In the genomic region with DNA sequence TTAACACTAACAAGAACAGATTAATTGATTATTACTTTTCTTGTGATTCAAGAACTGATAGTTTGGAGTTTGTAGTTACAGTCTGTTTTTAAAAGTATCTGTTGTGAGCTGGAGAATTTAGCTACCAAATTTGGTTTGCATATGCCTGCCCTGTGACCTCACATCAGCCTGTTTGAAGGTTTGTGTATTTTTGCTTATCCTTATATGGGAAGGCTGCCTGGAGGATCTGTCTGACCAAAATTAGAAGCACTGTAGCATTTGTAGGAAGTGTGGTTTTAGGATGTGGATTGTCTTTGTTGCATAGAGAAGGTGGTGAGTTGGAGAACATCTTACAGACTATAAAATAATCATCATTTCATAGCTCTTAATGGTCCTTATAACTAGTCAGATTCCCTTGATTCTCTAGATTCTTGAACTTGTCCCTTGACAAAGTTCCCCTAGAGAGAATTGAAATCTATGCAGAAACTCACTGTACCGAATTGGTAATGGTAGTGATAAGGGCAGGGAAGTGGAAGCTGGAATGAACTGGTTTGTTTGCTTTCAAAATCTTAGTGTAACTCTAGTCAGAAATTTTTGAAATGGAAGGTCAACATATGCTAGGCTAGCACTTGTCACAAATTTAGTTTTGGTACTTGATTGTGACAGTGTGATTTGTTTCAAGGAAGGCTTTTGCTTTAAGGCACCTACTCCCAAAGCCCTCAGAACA, we compare ENCODE assay signal across 13 cellular contexts. TPM values are rescaled to one million over a fixed set of nuclear protein-coding genes. Genes with fewer than 3 reads are reported as not detected.
A peak's percentile ranks its signal among the peaks of the same experiment; 100 is the strongest.
DNase-seq lines count a peak whose midpoint lies in the region; ATAC-seq and TF ChIP-seq lines count a peak whose summit lies in the region.
"Had no signal": no experiment of that assay in that cellular context is flagged by ENCODE, and none has a peak within 500 bp of the region (broad histone marks: within the 10 kb centered on the region; RNA-seq: fewer than 3 reads in every experiment).

No MANE protein-coding gene starts in this region.

- H2BK5ac ChIP-seq in mesendoderm (ENCODE audit: low read length) = no peak overlapping the region

- no peak overlapping the region for H3K56ac ChIP-seq in mesendoderm (ENCODE audit: low read length)

- WGBS in mesendoderm (ENCODE audit: extremely low coverage, insufficient coverage, low lambda C conversion rate) = no CpG with 5 or more reads among the region's 1 CpG
- WGBS in transverse colon (ENCODE audit: low coverage in 1 of 2), 2 donors = 24% methylated on average over 1 of the region's 1 CpG; no CpG with 5 or more reads in 1 of the 2 donors

- H3K4me1 Mint-ChIP-seq in activated CD4-positive, alpha-beta T cell treated with anti-CD3 and anti-CD28 coated beads for 36 hours = peaks cover 25% of the 10 kb centered on the region

- H3K36me3 Mint-ChIP-seq in activated CD4-positive, alpha-beta T cell treated with anti-CD3 and anti-CD28 coated beads for 36 hours (ENCODE audit: low read depth) = no peaks in the 10 kb centered on the region

- H3K23ac ChIP-seq in mesendoderm (ENCODE audit: low read length) = no peak overlapping the region

- no peaks in the 10 kb centered on the region for H3K36me3 ChIP-seq in colonic mucosa
- no peaks in the 10 kb centered on the region for H3K36me3 ChIP-seq in mesendoderm (ENCODE audit: control insufficient read depth, insufficient read depth, low read length)
- H3K36me3 ChIP-seq in transverse colon = no peaks in the 10 kb centered on the region
- no peaks in the 10 kb centered on the region for H3K36me3 ChIP-seq in effector memory CD4-positive, alpha-beta T cell (ENCODE audit: control insufficient read depth, insufficient read depth, low read length)
- H3K36me3 ChIP-seq: neutrophil had no signal

- H3K9ac ChIP-seq in colonic mucosa (ENCODE audit: low read depth in 2 of 2, low read length in 2 of 2) (no peak overlapping the region), mesendoderm (ENCODE audit: low read length) (no peak overlapping the region)

- no peak overlapping the region for H4K8ac ChIP-seq in mesendoderm (ENCODE audit: low read depth, low read length)

- no peak overlapping the region for H2BK15ac ChIP-seq in mesendoderm (replicated peaks; ENCODE audit: low read depth)

- no peak for TF ChIP-seq POLR2A in transverse colon (IDR thresholded peaks at IDR 0.05)

- intact Hi-C loops in activated CD4-positive, alpha-beta T cell treated with anti-CD3 and anti-CD28 coated beads for 36 hours (cut with DNase I, micrococcal nuclease) = no loop called here
- intact Hi-C loops in colonic mucosa (cut with DNase I) (no loop called here), transverse colon (cut with DNase I; ENCODE audit: low total_unique reads) (no loop called here)

- H3K27ac ChIP-seq in colonic mucosa = peak overlapping the region; percentile 4
- no peak overlapping the region for H3K27ac ChIP-seq in mesendoderm (ENCODE audit: low read depth, low read length)
- peak overlapping the region; percentile 19 to 71 (median 59) for H3K27ac ChIP-seq in transverse colon
- no peak overlapping the region for H3K27ac ChIP-seq in RWPE1
- H3K27ac ChIP-seq in effector memory CD4-positive, alpha-beta T cell (ENCODE audit: insufficient read depth, low read length, poor library complexity, severe bottlenecking) = no peak overlapping the region
- H3K27ac ChIP-seq: 22Rv1, neutrophil had no signal

- no peak overlapping the region for H2BK120ac ChIP-seq in mesendoderm (ENCODE audit: low read depth, low read length)

- H3K4me1 ChIP-seq in colonic mucosa = no peaks in the 10 kb centered on the region
- peaks cover 3% of the 10 kb centered on the region for H3K4me1 ChIP-seq in mesendoderm (ENCODE audit: control insufficient read depth, low read depth, low read length)
- peaks cover 0 to 24% (median 0%) of the 10 kb centered on the region in 4 donors for H3K4me1 ChIP-seq in transverse colon
- no peaks in the 10 kb centered on the region for H3K4me1 ChIP-seq in effector memory CD4-positive, alpha-beta T cell (ENCODE audit: control insufficient read depth, insufficient read depth, low read length, poor library complexity, severe bottlenecking)

- no peak overlapping the region for H3K4me3 Mint-ChIP-seq in activated CD4-positive, alpha-beta T cell treated with anti-CD3 and anti-CD28 coated beads for 36 hours

- no peaks in the 10 kb centered on the region for H3K27me3 Mint-ChIP-seq in activated CD4-positive, alpha-beta T cell treated with anti-CD3 and anti-CD28 coated beads for 36 hours

- no peak for TF ChIP-seq EP300 in transverse colon (IDR thresholded peaks at IDR 0.05; ENCODE audit: low read depth)

- no peak overlapping the region for H3K4me2 ChIP-seq in mesendoderm (ENCODE audit: low read length)

- CTCF ChIA-PET in activated CD4-positive, alpha-beta T cell treated with anti-CD3 and anti-CD28 coated beads for 36 hours (lab: Charles Lee) = no interaction called here
- CTCF ChIA-PET in RWPE1 (lab: Yijun Ruan, JAX) = no interaction called here

- H3K27me3 ChIP-seq in colonic mucosa = no peaks in the 10 kb centered on the region
- H3K27me3 ChIP-seq in mesendoderm (ENCODE audit: insufficient read depth, low read length, poor library complexity) = no peaks in the 10 kb centered on the region
- H3K27me3 ChIP-seq in transverse colon = no peaks in the 10 kb centered on the region
- H3K27me3 ChIP-seq in effector memory CD4-positive, alpha-beta T cell (replicated peaks; ENCODE audit: control insufficient read depth, insufficient read depth, low read length, poor library complexity, severe bottlenecking) = no peaks in the 10 kb centered on the region
- H3K27me3 ChIP-seq: neutrophil had no signal

- H3K4ac ChIP-seq in mesendoderm (ENCODE audit: low read depth, low read length) = no peak overlapping the region

- no peak overlapping the region for H2AK5ac ChIP-seq in mesendoderm (ENCODE audit: low read length)

- peak; percentile 23 for ATAC-seq in activated CD4-positive, alpha-beta T cell treated with anti-CD3 and anti-CD28 coated beads for 36 hours

- no peak for DNase-seq in activated CD4-positive, alpha-beta T cell treated with anti-CD3 and anti-CD28 coated beads for 36 hours
- no peak for DNase-seq in activated CD4-positive, alpha-beta T cell treated with anti-CD3 and anti-CD28 coated beads for 48 hours
- DNase-seq in colonic mucosa (no peak), mesendoderm (peak; percentile 1), transverse colon (no peak), RWPE1 (ENCODE audit: low spot score) (no peak), DMS 273 treated with DMSO at 0.1 percent for 48 hours (lab: John Stamatoyannopoulos, UW) (no peak)
- no peak for DNase-seq in effector memory CD4-positive, alpha-beta T cell
- DNase-seq: cerebellar nuclear complex, hippocampal formation, NCI-H1436 had no signal

- H3K9me3 ChIP-seq in colonic mucosa (no peaks in the 10 kb centered on the region), transverse colon (no peaks in the 10 kb centered on the region)
- H3K9me3 ChIP-seq in effector memory CD4-positive, alpha-beta T cell (ENCODE audit: control insufficient read depth, low read length) = no peaks in the 10 kb centered on the region
- H3K9me3 ChIP-seq: neutrophil had no signal

- H3K18ac ChIP-seq in mesendoderm (ENCODE audit: low read length) = no peak overlapping the region

- H4K5ac ChIP-seq in mesendoderm (ENCODE audit: low read length) = no peak overlapping the region

- peak overlapping the region; percentile 0 for H3K27ac Mint-ChIP-seq in activated CD4-positive, alpha-beta T cell treated with anti-CD3 and anti-CD28 coated beads for 36 hours

- TF ChIP-seq CTCF in colonic mucosa (IDR thresholded peaks at IDR 0.05) = no peak
- TF ChIP-seq CTCF in transverse colon (IDR thresholded peaks at IDR 0.05) = no peak
- no peak for TF ChIP-seq CTCF in RWPE1 (conservative IDR thresholded peaks at IDR 0.05; ENCODE audit: low read depth)

- H3K79me1 ChIP-seq in mesendoderm (ENCODE audit: low read length) = no peaks in the 10 kb centered on the region

- POLR2A ChIA-PET in activated CD4-positive, alpha-beta T cell treated with anti-CD3 and anti-CD28 coated beads for 36 hours (lab: Charles Lee) = no interaction called here
- POLR2A ChIA-PET in RWPE1 (lab: Yijun Ruan, JAX; ENCODE audit: low non-redundant PET) = no interaction called here

- H3K9me3 Mint-ChIP-seq in activated CD4-positive, alpha-beta T cell treated with anti-CD3 and anti-CD28 coated beads for 36 hours (ENCODE audit: low read depth) = no peaks in the 10 kb centered on the region

- H3K4me3 ChIP-seq in colonic mucosa = no peak overlapping the region
- no peak overlapping the region for H3K4me3 ChIP-seq in mesendoderm (ENCODE audit: low read length)
- H3K4me3 ChIP-seq in transverse colon = no peak overlapping the region
- H3K4me3 ChIP-seq in effector memory CD4-positive, alpha-beta T cell (ENCODE audit: insufficient read depth, low read depth, low read length, poor library complexity, severe bottlenecking) = no peak overlapping the region

- in situ Hi-C loops in transverse colon (cut with MboI; ENCODE audit: low pct_ligation_motif_present in 1 of 4, low pct_unique_long_range_greater_than_20kb in 1 of 4, low sequenced_read_pairs in 3 of 4) = no loop called here

- H3K79me2 ChIP-seq in mesendoderm (ENCODE audit: control insufficient read depth, insufficient read depth, low read length) = no peaks in the 10 kb centered on the region

RNA-seq across cellular contexts. Expression of a gene that starts 57.3 kb away (rescaled TPM):
- 10 to 100 TPM; 34.5 to 46.9 TPM for total RNA-seq in activated CD4-positive, alpha-beta T cell treated with anti-CD3 and anti-CD28 coated beads for 36 hours
- total RNA-seq in colonic mucosa (100 to 1,000 TPM in 1 of 2 donors, 10 to 100 TPM in 1; 27.9 to 105 TPM), transverse colon (10 to 100 TPM; 37.0 to 97.5 (median 68.1) TPM)
- polyA plus RNA-seq in mesendoderm (2013, experiment 1 of 2) = 53.0 TPM
- 53.9 TPM for polyA plus RNA-seq in mesendoderm (2013, experiment 2 of 2)

RNA-seq across cellular contexts. Expression of a gene that starts 57.4 kb away (rescaled TPM):
- 1 to 10 TPM; 5.5 to 6.6 TPM for total RNA-seq in activated CD4-positive, alpha-beta T cell treated with anti-CD3 and anti-CD28 coated beads for 36 hours
- 1 to 10 TPM; 6.1 to 7.5 TPM for total RNA-seq in colonic mucosa
- polyA plus RNA-seq in mesendoderm (2013, experiment 1 of 2) = 103 TPM
- 100 TPM for polyA plus RNA-seq in mesendoderm (2013, experiment 2 of 2)
- 1 to 10 TPM in 3 of 4 donors, not detected in 1; 3.0 to 6.1 (median 5.7) TPM for total RNA-seq in transverse colon

Comparison
In these comparisons a context has a peak if more than half of its experiments do, and no peak if none do; other contexts are left out.
1. H3K27ac ChIP-seq: peak in colonic mucosa (single experiment) and transverse colon (4 of 4); none in mesendoderm (single experiment), RWPE1 (single experiment) and effector memory CD4-positive, alpha-beta T cell (single experiment).